In the genomic region with DNA sequence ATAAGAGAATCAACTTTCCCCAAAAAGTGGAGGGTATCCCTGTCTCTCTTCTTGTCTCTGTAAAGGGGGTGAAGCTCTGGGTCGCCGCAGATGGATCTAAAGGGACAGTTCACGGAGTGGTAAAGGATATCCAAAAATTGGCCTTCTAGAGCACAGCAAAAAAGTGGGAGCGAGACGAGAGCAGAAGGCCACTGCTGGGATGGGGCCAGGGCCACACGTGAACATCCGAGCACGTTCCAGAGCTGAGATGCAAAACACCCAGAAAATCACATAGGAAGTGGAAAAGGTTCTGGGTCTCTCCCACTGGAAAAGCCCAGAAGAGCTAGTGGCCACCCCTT, we compare ENCODE assay signal across 1 cellular context.
TF ChIP-seq lines count a peak whose summit lies in the region.

No MANE protein-coding gene starts in this region.

TF ChIP-seq in endothelial cell of umbilical vein, 7 proteins besides CTCF, POLR2A, EP300 and RAD21:
- no peak for TF ChIP-seq POLR2AphosphoS5 (IDR thresholded peaks at IDR 0.05; ENCODE audit: insufficient read depth, low read depth, low read length)
- no peak for TF ChIP-seq MYC (IDR thresholded peaks at IDR 0.05; ENCODE audit: low read depth, low read length)
- TF ChIP-seq FOS (IDR thresholded peaks at IDR 0.05; ENCODE audit: borderline replicate concordance, insufficient read depth, low read length) = no peak
- TF ChIP-seq GATA2 (IDR thresholded peaks at IDR 0.05; ENCODE audit: insufficient read depth, insufficient read length, low read depth, low read length) = no peak
- no peak for TF ChIP-seq JUN (IDR thresholded peaks at IDR 0.05; ENCODE audit: borderline replicate concordance, insufficient read depth, insufficient read length, low read depth)
- TF ChIP-seq, protein P1, sequence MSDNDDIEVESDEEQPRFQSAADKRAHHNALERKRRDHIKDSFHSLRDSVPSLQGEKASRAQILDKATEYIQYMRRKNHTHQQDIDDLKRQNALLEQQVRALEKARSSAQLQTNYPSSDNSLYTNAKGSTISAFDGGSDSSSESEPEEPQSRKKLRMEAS (IDR thresholded peaks at IDR 0.05; ENCODE audit: insufficient read depth, insufficient read length) = no peak
- no peak for TF ChIP-seq EZH2 (IDR thresholded peaks at IDR 0.05; ENCODE audit: borderline replicate concordance, low read depth, low read length, severe bottlenecking)
TF ChIP-seq in endothelial cell of umbilical vein: peak in this region for 0.
